8 cellular contexts compared by ENCODE assay signal in the genomic region with DNA sequence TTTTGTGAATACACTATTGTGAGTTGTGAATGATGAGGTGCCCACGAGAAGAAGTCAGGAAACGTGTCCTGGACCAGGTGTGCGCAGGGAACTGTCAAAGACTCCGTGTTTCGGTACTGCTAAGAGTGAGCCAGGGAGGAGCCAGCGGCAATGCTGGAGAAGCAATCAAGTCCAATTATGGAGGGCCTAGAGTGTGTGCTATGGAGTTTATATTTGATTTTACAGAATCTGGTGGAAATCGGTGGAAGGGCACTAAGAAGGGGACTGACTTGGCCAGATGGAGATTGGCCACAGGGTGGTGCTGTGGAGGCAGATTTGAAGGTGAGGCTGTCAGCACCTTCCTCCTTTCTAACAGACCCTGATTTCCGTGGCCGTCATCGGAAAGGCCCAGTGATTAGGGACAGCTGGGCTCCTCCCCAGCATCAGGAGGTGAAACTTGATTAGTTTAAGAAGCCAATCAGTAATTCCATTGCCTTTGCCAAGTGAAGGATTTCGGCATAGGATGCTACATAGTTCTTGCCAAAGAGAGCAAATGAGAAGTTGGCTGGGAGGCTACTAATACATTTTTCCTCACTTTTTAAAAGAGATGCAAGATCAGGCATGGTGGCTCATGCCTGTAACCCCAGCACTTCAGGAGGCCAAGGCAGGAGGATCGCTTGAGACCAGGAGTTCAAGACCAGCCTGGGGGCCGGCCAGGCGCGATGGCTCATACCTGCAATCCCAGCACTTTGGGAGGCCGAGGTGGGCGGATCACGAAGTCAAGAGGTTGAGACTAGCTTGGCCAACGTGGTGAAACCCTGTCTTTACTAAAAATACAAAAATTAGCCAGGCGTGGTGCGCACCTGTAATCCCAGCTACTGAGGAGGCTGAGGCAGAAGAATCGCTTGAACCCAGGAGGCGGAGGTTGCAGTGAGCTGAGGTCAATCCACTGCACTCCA. TPM values are rescaled to one million over a fixed set of nuclear protein-coding genes. Genes with fewer than 3 reads are reported as not detected.
DNase-seq lines count a peak whose midpoint lies in the region; ATAC-seq and TF ChIP-seq lines count a peak whose summit lies in the region.

No MANE protein-coding gene starts in this region.

- H3K9ac ChIP-seq in NT2/D1 (ENCODE audit: insufficient read length, low read depth): no peak overlapping the region

- CTCF ChIA-PET in A673 (lab: Charles Lee): interaction anchor here (0.9 kb wide), 1 partner anchor 36 kb away, joined by 3 read pairs; a partner anchor contains a TSS
- CTCF ChIA-PET in activated CD8-positive, alpha-beta memory T cell treated with anti-CD3 and anti-CD28 coated beads, Interleukin-2, amount 10 ng/mL, durations not matched to agents 7 days and 5 days (lab: Charles Lee): interaction anchor here (0.6 to 4.4 kb wide), 31 partner anchors 8 to 747 kb away, joined by 3 to 28 read pairs (median 4); a partner anchor contains a TSS

- H3K27ac ChIP-seq in A673 (ENCODE audit: low read depth, low read length, poor library complexity, severe bottlenecking): no peak overlapping the region

- H3K4me1 ChIP-seq in A673 (ENCODE audit: insufficient read depth, low read length, poor library complexity, severe bottlenecking) (peaks cover 8% of the 10 kb centered on the region), NT2/D1 (ENCODE audit: insufficient read depth, insufficient read length) (peaks cover 18% of the 10 kb centered on the region)

- no peaks in the 10 kb centered on the region for H3K9me3 ChIP-seq in A673 (ENCODE audit: low read depth, low read length, poor library complexity, severe bottlenecking)
- no peaks in the 10 kb centered on the region for H3K9me3 ChIP-seq in NT2/D1 (ENCODE audit: insufficient read depth, low read length)

- H3K4me3 ChIP-seq in A673 (ENCODE audit: low read depth, low read length, poor library complexity, severe bottlenecking): no peak overlapping the region
- no peak overlapping the region for H3K4me3 ChIP-seq in NT2/D1 (ENCODE audit: insufficient read length, low read depth)

- H3K27ac Mint-ChIP-seq in activated CD8-positive, alpha-beta memory T cell treated with anti-CD3 and anti-CD28 coated beads, Interleukin-2, amount 10 ng/mL, durations not matched to agents 7 days and 5 days: peak overlapping the region; percentile 47

- no peak overlapping the region for H3K4me3 Mint-ChIP-seq in activated CD8-positive, alpha-beta memory T cell treated with anti-CD3 and anti-CD28 coated beads, Interleukin-2, amount 10 ng/mL, durations not matched to agents 7 days and 5 days

- TF ChIP-seq CTCF in A673 (conservative IDR thresholded peaks at IDR 0.05; ENCODE audit: low read depth, low read length): peak; percentile 93

- H3K9me3 Mint-ChIP-seq in activated CD8-positive, alpha-beta memory T cell treated with anti-CD3 and anti-CD28 coated beads, Interleukin-2, amount 10 ng/mL, durations not matched to agents 7 days and 5 days (ENCODE audit: low read depth): no peaks in the 10 kb centered on the region

- no peaks in the 10 kb centered on the region for H3K27me3 ChIP-seq in A673 (replicated peaks; ENCODE audit: insufficient read depth, low read depth, low read length, poor library complexity)
- peaks cover 1% of the 10 kb centered on the region for H3K27me3 ChIP-seq in NT2/D1 (ENCODE audit: insufficient read depth, insufficient read length)

- POLR2A ChIA-PET in A673 (lab: Charles Lee; ENCODE audit: low non-redundant PET): no interaction called here

- ATAC-seq in GM18520 (IDR thresholded peaks at IDR 0.05; ENCODE audit: unreplicated experiment): peak; percentile 52
- peak; percentile 97 for ATAC-seq in activated CD8-positive, alpha-beta memory T cell treated with anti-CD3 and anti-CD28 coated beads, Interleukin-2, amount 10 ng/mL, durations not matched to agents 7 days and 5 days

- no peaks in the 10 kb centered on the region for H3K27me3 Mint-ChIP-seq in activated CD8-positive, alpha-beta memory T cell treated with anti-CD3 and anti-CD28 coated beads, Interleukin-2, amount 10 ng/mL, durations not matched to agents 7 days and 5 days

- BruUV-seq in A673 (replicated peaks; lab: Mats Ljungman, UMichigan): no TSS peak

- H3K4me1 Mint-ChIP-seq in activated CD8-positive, alpha-beta memory T cell treated with anti-CD3 and anti-CD28 coated beads, Interleukin-2, amount 10 ng/mL, durations not matched to agents 7 days and 5 days: peaks cover 9% of the 10 kb centered on the region

- H3K36me3 ChIP-seq in A673 (ENCODE audit: insufficient read depth, low read length, poor library complexity, severe bottlenecking) (no peaks in the 10 kb centered on the region), NT2/D1 (ENCODE audit: insufficient read depth, insufficient read length, low read length) (no peaks in the 10 kb centered on the region)

- no peaks in the 10 kb centered on the region for H3K36me3 Mint-ChIP-seq in activated CD8-positive, alpha-beta memory T cell treated with anti-CD3 and anti-CD28 coated beads, Interleukin-2, amount 10 ng/mL, durations not matched to agents 7 days and 5 days

- DNase-seq in A673 (ENCODE audit: low spot score) (peak; percentile 82), HUDEP-2 (lab: John Stamatoyannopoulos, UW; ENCODE audit: unreplicated experiment in 76 of 76) (peak in 69 of 76 experiments; percentile 8 to 84 (median 66)), NT2/D1 (ENCODE audit: low read depth, low spot score) (peak; percentile 96), epidermal melanocyte (ENCODE audit: insufficient read length, low spot score) (peak; percentile 74), myocyte (ENCODE audit: low read depth) (peak; percentile 77)
- DNase-seq in activated CD8-positive, alpha-beta memory T cell treated with anti-CD3 and anti-CD28 coated beads, Interleukin-2, amount 10 ng/mL, durations not matched to agents 7 days and 5 days: peak; percentile 94
- peak; percentile 65 to 85 for DNase-seq in stimulated activated CD8-positive, alpha-beta memory T cell treated with anti-CD3 and anti-CD28 coated beads, Interleukin-7, amount 100 ng/mL, for 1 hour (ENCODE audit: low read depth in 2 of 2)

- intact Hi-C loops in A673 (cut with micrococcal nuclease; ENCODE audit: unreplicated experiment): loop anchor here (5.0 to 10.0 kb wide), 2 partner anchors 149 to 466 kb away; a partner anchor contains a TSS

RNA-seq across cellular contexts. Expression of a gene that starts 7.0 kb away (rescaled TPM):
- total RNA-seq in A673 (2021) (2.3 and 3.2 TPM in 2 replicates), myocyte (0.05 and 0.51 TPM in 2 replicates)
- total RNA-seq in activated CD8-positive, alpha-beta memory T cell treated with anti-CD3 and anti-CD28 coated beads, Interleukin-2, amount 10 ng/mL, durations not matched to agents 7 days and 5 days: 1 to 10 TPM in 1 of 2 experiments, under 1 TPM in 1; 0.82 to 3.6 TPM
- polyA plus RNA-seq in myocyte (2012): 0.69 TPM

RNA-seq across cellular contexts. Expression of a gene that starts 27.7 kb away (rescaled TPM):
- total RNA-seq in A673 (2021) (10.3 and 12.6 TPM in 2 replicates), myocyte (5.4 and 20.8 TPM in 2 replicates)
- total RNA-seq in activated CD8-positive, alpha-beta memory T cell treated with anti-CD3 and anti-CD28 coated beads, Interleukin-2, amount 10 ng/mL, durations not matched to agents 7 days and 5 days: 1 to 10 TPM; 3.7 to 4.5 TPM
- 36.4 TPM for polyA plus RNA-seq in myocyte (2012)

RNA-seq across cellular contexts. Expression of a gene that starts 28.9 kb away (rescaled TPM):
- 0.44 and 0.54 TPM in 2 replicates for total RNA-seq in A673 (2021)
- total RNA-seq in activated CD8-positive, alpha-beta memory T cell treated with anti-CD3 and anti-CD28 coated beads, Interleukin-2, amount 10 ng/mL, durations not matched to agents 7 days and 5 days: 1 to 10 TPM in 1 of 2 experiments, under 1 TPM in 1; 0.40 to 1.3 TPM
- total RNA-seq in myocyte: not detected in 2 replicates
- polyA plus RNA-seq in myocyte (2012): 3.0 TPM

RNA-seq across cellular contexts. Expression of a gene that starts 35.8 kb away (rescaled TPM):
- total RNA-seq in A673 (2021) (10.8 and 15.6 TPM in 2 replicates), myocyte (40.0 and 72.5 TPM in 2 replicates)
- 10 to 100 TPM; 43.1 to 48.9 TPM for total RNA-seq in activated CD8-positive, alpha-beta memory T cell treated with anti-CD3 and anti-CD28 coated beads, Interleukin-2, amount 10 ng/mL, durations not matched to agents 7 days and 5 days
- 50.9 TPM for polyA plus RNA-seq in myocyte (2012)

RNA-seq across cellular contexts. Expression of a gene that starts 48.0 kb away (rescaled TPM):
- not detected in 2 replicates for total RNA-seq in A673 (2021)
- under 1 TPM; 0.73 to 0.79 TPM for total RNA-seq in activated CD8-positive, alpha-beta memory T cell treated with anti-CD3 and anti-CD28 coated beads, Interleukin-2, amount 10 ng/mL, durations not matched to agents 7 days and 5 days
- total RNA-seq in myocyte: 0.59 TPM in 1 of 2 replicates, not detected in the other
- 0.68 TPM for polyA plus RNA-seq in myocyte (2012)
